In genomic region chr1:56525463-56526155, GRCh38 we compare ENCODE assay signal across 8 cellular contexts. TPM values are rescaled to one million over a fixed set of nuclear protein-coding genes. Genes with fewer than 3 reads are reported as not detected.
DNase-seq lines count a peak whose midpoint lies in the region; ATAC-seq and TF ChIP-seq lines count a peak whose summit lies in the region.

No MANE protein-coding gene starts in this region.

- H3K36me3 ChIP-seq in BLaER1 treated with 17β-estradiol and CSF1 and Interleukin-3, amounts not matched to agents 10 nM and 100 nM: peaks cover 0 to 12% (median 0%) of the 10 kb centered on the region in 11 experiments; a peak in 2 of 22 replicates
- no peaks in the 10 kb centered on the region for H3K36me3 ChIP-seq in RWPE2 (ENCODE audit: low read depth)

- H3K9ac ChIP-seq in BLaER1 treated with 17β-estradiol and CSF1 and Interleukin-3, amounts not matched to agents 10 nM and 100 nM: no peak overlapping the region

- no peak overlapping the region for H3K4me3 ChIP-seq in BLaER1 treated with 17β-estradiol and CSF1 and Interleukin-3, amounts not matched to agents 10 nM and 100 nM
- no peak overlapping the region for H3K4me3 ChIP-seq in RWPE2 (ENCODE audit: severe bottlenecking)

- DNase-seq in RWPE2 (ENCODE audit: low spot score): no peak
- DNase-seq in kidney tubule cell (ENCODE audit: low spot score): peak; percentile 90
- no peak for DNase-seq in H4 (ENCODE audit: low spot score)
- DNase-seq in GM19238 (ENCODE audit: insufficient read length, low spot score): no peak
- no peak for DNase-seq in NCI-H2227 treated with DMSO at 0.1 percent for 48 hours (lab: John Stamatoyannopoulos, UW)

- no peak overlapping the region for H3K27ac ChIP-seq in BLaER1 treated with 17β-estradiol and CSF1 and Interleukin-3, amounts not matched to agents 10 nM and 100 nM
- H3K27ac ChIP-seq in RWPE2 (ENCODE audit: poor library complexity, severe bottlenecking): no peak overlapping the region

- peak overlapping the region; percentile 12 to 72 (median 60); a peak in 20 of 22 replicates for H3K4me2 ChIP-seq in BLaER1 treated with 17β-estradiol and CSF1 and Interleukin-3, amounts not matched to agents 10 nM and 100 nM

- no peaks in the 10 kb centered on the region for H3K9me3 ChIP-seq in BLaER1 treated with 17β-estradiol and CSF1 and Interleukin-3, amounts not matched to agents 10 nM and 100 nM (replicated peaks in 1 of 11)
- no peaks in the 10 kb centered on the region for H3K9me3 ChIP-seq in RWPE2 (ENCODE audit: severe bottlenecking)

- peaks cover 0 to 96% (median 0%) of the 10 kb centered on the region in 11 experiments; a peak in 7 of 22 replicates for H3K27me3 ChIP-seq in BLaER1 treated with 17β-estradiol and CSF1 and Interleukin-3, amounts not matched to agents 10 nM and 100 nM
- no peaks in the 10 kb centered on the region for H3K27me3 ChIP-seq in RWPE2 (ENCODE audit: insufficient read depth, poor library complexity, severe bottlenecking)

- TF ChIP-seq CTCF in RWPE2 (IDR thresholded peaks at IDR 0.05; ENCODE audit: poor library complexity, severe bottlenecking): no peak

- peaks cover 0 to 49% (median 0%) of the 10 kb centered on the region in 11 experiments; a peak in 5 of 22 replicates for H4K20me1 ChIP-seq in BLaER1 treated with 17β-estradiol and CSF1 and Interleukin-3, amounts not matched to agents 10 nM and 100 nM

- peaks cover 20 to 27% (median 22%) of the 10 kb centered on the region in 10 experiments for H3K4me1 ChIP-seq in BLaER1 treated with 17β-estradiol and CSF1 and Interleukin-3, amounts not matched to agents 10 nM and 100 nM
- peaks cover 3% of the 10 kb centered on the region for H3K4me1 ChIP-seq in RWPE2 (ENCODE audit: insufficient read depth, poor library complexity, severe bottlenecking)

- ATAC-seq in GM19351 (IDR thresholded peaks at IDR 0.05; ENCODE audit: unreplicated experiment): peak; percentile 80
- ATAC-seq in HG03135 (IDR thresholded peaks at IDR 0.05; ENCODE audit: unreplicated experiment): peak; percentile 79
- ATAC-seq in RWPE2 (ENCODE audit: low read depth): peak; percentile 35; the same call in 2 of the 3 replicates

RNA-seq across cellular contexts. Expression of gene PLPP3, which starts 53.8 kb away (rescaled TPM):
- 5.8 and 7.9 TPM in 2 replicates for total RNA-seq in H4 (2014; rRNA removed; shearing (Covaris generic))
